14 cellular contexts compared by ENCODE assay signal in genomic region chr2:86295071-86295470, GRCh38. TPM values are rescaled to one million over a fixed set of nuclear protein-coding genes. Genes with fewer than 3 reads are reported as not detected.
A peak's percentile ranks its signal among the peaks of the same experiment; 100 is the strongest.
DNase-seq lines count a peak whose midpoint lies in the region; ATAC-seq and TF ChIP-seq lines count a peak whose summit lies in the region.
"Had no signal": no experiment of that assay in that cellular context is flagged by ENCODE, and none has a peak within 500 bp of the region (broad histone marks: within the 10 kb centered on the region; RNA-seq: fewer than 3 reads in every experiment).

No MANE protein-coding gene starts in this region.

- H3K36me3 ChIP-seq in left ventricle myocardium inferior = no peaks in the 10 kb centered on the region
- H3K36me3 ChIP-seq in colonic mucosa = no peaks in the 10 kb centered on the region
- H3K36me3 ChIP-seq in breast epithelium = no peaks in the 10 kb centered on the region
- H3K36me3 ChIP-seq: BLaER1 treated with 17β-estradiol and CSF1 and Interleukin-3, amounts not matched to agents 10 nM and 100 nM had no signal

- peaks cover 32 to 55% of the 10 kb centered on the region in 2 donors for H3K27me3 Mint-ChIP-seq in stimulated activated naive B cell treated with anti-CD40 and anti-IgM and Interleukin-4, amounts not matched to agents 10 μg/mL and 1 μg/mL and 100 μg/mL, for 72 hours

- TF ChIP-seq CTCF in left ventricle myocardium inferior (IDR thresholded peaks at IDR 0.05; ENCODE audit: borderline replicate concordance) (no peak), colonic mucosa (IDR thresholded peaks at IDR 0.05) (no peak), breast epithelium (IDR thresholded peaks at IDR 0.05) (no peak)

- peak; percentile 66 for DNase-seq in cardiac septum (ENCODE audit: low spot score)
- DNase-seq in left ventricle myocardium inferior = no peak
- peak; percentile 82 for DNase-seq in colonic mucosa
- peak; percentile 53 for DNase-seq in mesenteric fat pad (ENCODE audit: low spot score)
- no peak for DNase-seq in stimulated activated naive B cell treated with anti-CD40 and anti-IgM and Interleukin-4, amounts not matched to agents 10 μg/mL and 1 μg/mL and 100 μg/mL, for 72 hours
- no peak for DNase-seq in GM19240 (ENCODE audit: insufficient read length, low spot score)
- DNase-seq in breast epithelium (ENCODE audit: low spot score in 2 of 2) = no peak
- DNase-seq: ACHN; Calu3; CD4-positive, CD25-positive, alpha-beta regulatory T cell; DMS 273 treated with DMSO at 0.1 percent for 48 hours; H7 had no signal

- H3K36me3 Mint-ChIP-seq in stimulated activated naive B cell treated with anti-CD40 and anti-IgM and Interleukin-4, amounts not matched to agents 10 μg/mL and 1 μg/mL and 100 μg/mL, for 72 hours = no peaks in the 10 kb centered on the region
- H3K36me3 Mint-ChIP-seq: CD4-positive, CD25-positive, alpha-beta regulatory T cell had no signal

- no peaks in the 10 kb centered on the region for H3K9me3 ChIP-seq in left ventricle myocardium inferior (replicated peaks)
- H3K9me3 ChIP-seq in colonic mucosa = no peaks in the 10 kb centered on the region
- no peaks in the 10 kb centered on the region for H3K9me3 ChIP-seq in breast epithelium
- H3K9me3 ChIP-seq: BLaER1 treated with 17β-estradiol and CSF1 and Interleukin-3, amounts not matched to agents 10 nM and 100 nM had no signal

- no peaks in the 10 kb centered on the region for H3K4me1 Mint-ChIP-seq in stimulated activated naive B cell treated with anti-CD40 and anti-IgM and Interleukin-4, amounts not matched to agents 10 μg/mL and 1 μg/mL and 100 μg/mL, for 72 hours
- H3K4me1 Mint-ChIP-seq: CD4-positive, CD25-positive, alpha-beta regulatory T cell had no signal

- no peaks in the 10 kb centered on the region for H3K9me3 Mint-ChIP-seq in stimulated activated naive B cell treated with anti-CD40 and anti-IgM and Interleukin-4, amounts not matched to agents 10 μg/mL and 1 μg/mL and 100 μg/mL, for 72 hours
- H3K9me3 Mint-ChIP-seq: GM23338 had no signal

- TF ChIP-seq POLR2A in breast epithelium (IDR thresholded peaks at IDR 0.05) = no peak

- H3K27me3 ChIP-seq in left ventricle myocardium inferior (ENCODE audit: low read depth) (no peaks in the 10 kb centered on the region), colonic mucosa (no peaks in the 10 kb centered on the region), breast epithelium (no peaks in the 10 kb centered on the region)
- H3K27me3 ChIP-seq: BLaER1 treated with 17β-estradiol and CSF1 and Interleukin-3, amounts not matched to agents 10 nM and 100 nM had no signal

- H3K4me3 ChIP-seq in left ventricle myocardium inferior = no peak overlapping the region
- no peak overlapping the region for H3K4me3 ChIP-seq in colonic mucosa
- H3K4me3 ChIP-seq in breast epithelium = no peak overlapping the region
- H3K4me3 ChIP-seq: BLaER1 treated with 17β-estradiol and CSF1 and Interleukin-3, amounts not matched to agents 10 nM and 100 nM; GM23338 had no signal

- no peak overlapping the region for H3K4me3 Mint-ChIP-seq in stimulated activated naive B cell treated with anti-CD40 and anti-IgM and Interleukin-4, amounts not matched to agents 10 μg/mL and 1 μg/mL and 100 μg/mL, for 72 hours
- H3K4me3 Mint-ChIP-seq: CD4-positive, CD25-positive, alpha-beta regulatory T cell; GM23338 had no signal

- H3K27ac ChIP-seq in left ventricle myocardium inferior (replicated peaks) = no peak overlapping the region
- H3K27ac ChIP-seq in colonic mucosa = no peak overlapping the region
- H3K27ac ChIP-seq in breast epithelium = no peak overlapping the region
- H3K27ac ChIP-seq: BLaER1 treated with 17β-estradiol and CSF1 and Interleukin-3, amounts not matched to agents 10 nM and 100 nM had no signal

- intact Hi-C loops in cardiac septum (cut with DNase I) (no loop called here), left ventricle myocardium inferior (cut with micrococcal nuclease) (no loop called here), colonic mucosa (cut with DNase I) (no loop called here), breast epithelium (cut with DNase I; ENCODE audit: low total_unique reads) (no loop called here)

- no peak overlapping the region for H3K9ac ChIP-seq in colonic mucosa (ENCODE audit: low read depth in 2 of 2, low read length in 2 of 2)
- H3K9ac ChIP-seq: BLaER1 treated with 17β-estradiol and CSF1 and Interleukin-3, amounts not matched to agents 10 nM and 100 nM had no signal

- H3K27ac Mint-ChIP-seq in stimulated activated naive B cell treated with anti-CD40 and anti-IgM and Interleukin-4, amounts not matched to agents 10 μg/mL and 1 μg/mL and 100 μg/mL, for 72 hours = no peak overlapping the region
- H3K27ac Mint-ChIP-seq: CD4-positive, CD25-positive, alpha-beta regulatory T cell; GM23338 had no signal

- ATAC-seq in stimulated activated naive B cell treated with anti-CD40 and anti-IgM and Interleukin-4, amounts not matched to agents 10 μg/mL and 1 μg/mL and 100 μg/mL, for 72 hours (replicated peaks) = no peak
- ATAC-seq: GM23338 had no signal

- H3K4me1 ChIP-seq in left ventricle myocardium inferior (peaks cover 70% of the 10 kb centered on the region), colonic mucosa (no peaks in the 10 kb centered on the region), breast epithelium (no peaks in the 10 kb centered on the region)
- H3K4me1 ChIP-seq: BLaER1 treated with 17β-estradiol and CSF1 and Interleukin-3, amounts not matched to agents 10 nM and 100 nM had no signal

RNA-seq across cellular contexts. Expression of gene REEP1, which starts 42.4 kb away (rescaled TPM):
- 21.7 TPM for total RNA-seq in cardiac septum
- total RNA-seq in left ventricle myocardium inferior = 30.2 TPM
- total RNA-seq in colonic mucosa = 1 to 10 TPM; 1.8 to 5.7 TPM
- 0.96 TPM for total RNA-seq in mesenteric fat pad
- 1 to 10 TPM in 2 of 3 donors, under 1 TPM in 1; 0.32 to 3.8 (median 1.3) TPM for total RNA-seq in breast epithelium
- total RNA-seq: CD4-positive, CD25-positive, alpha-beta regulatory T cell had no signal

Comparison
In these comparisons a context has a peak if more than half of its experiments do, and no peak if none do; other contexts are left out.
1. DNase-seq: peak in cardiac septum (single experiment), colonic mucosa (single experiment) and mesenteric fat pad (single experiment); none in left ventricle myocardium inferior (single experiment), stimulated activated naive B cell treated with anti-CD40 and anti-IgM and Interleukin-4, amounts not matched to agents 10 μg/mL and 1 μg/mL and 100 μg/mL, for 72 hours (single experiment), GM19240 (single experiment) and breast epithelium (0 of 2).